8 cellular contexts compared by ENCODE assay signal in the genomic region with DNA sequence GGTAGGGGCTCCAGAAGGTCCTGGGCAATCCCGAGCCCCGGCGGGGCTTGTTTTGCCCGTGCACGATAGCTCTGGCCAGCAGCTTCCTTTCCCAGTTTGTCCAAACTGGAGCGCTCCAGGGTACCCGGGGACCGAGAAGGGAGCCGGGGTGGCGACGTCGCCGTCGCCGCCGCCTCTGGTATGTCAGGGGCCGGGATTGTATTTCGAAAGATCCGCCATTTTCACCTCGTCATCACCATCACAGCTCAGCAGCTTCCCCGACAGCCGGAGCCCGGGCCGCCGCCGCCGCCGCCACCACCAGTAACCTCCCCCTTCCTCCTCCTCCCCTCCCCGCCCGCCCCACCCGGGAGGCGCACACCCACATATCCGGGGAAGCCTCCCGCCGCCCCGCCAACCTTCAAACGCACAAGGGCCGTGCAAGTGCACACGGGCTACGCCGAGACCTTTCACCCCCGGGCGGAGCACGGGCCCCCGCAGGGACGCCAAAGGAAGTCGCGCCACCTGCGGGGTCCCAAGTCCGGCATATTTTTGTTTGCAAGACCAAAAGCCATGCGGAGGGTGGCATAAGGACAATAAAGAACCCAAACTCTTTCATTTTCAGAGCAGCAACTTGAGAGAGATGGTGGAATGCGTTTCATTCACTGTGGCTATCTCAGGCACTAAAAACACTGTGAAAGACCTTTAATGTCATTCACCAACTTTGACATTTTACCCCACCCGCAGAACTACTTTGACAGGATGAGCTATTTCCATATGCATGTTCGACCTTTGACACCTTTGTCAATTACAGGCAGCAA. TPM values are rescaled to one million over a fixed set of nuclear protein-coding genes. Genes with fewer than 3 reads are reported as not detected.
A peak's percentile ranks its signal among the peaks of the same experiment; 100 is the strongest.
DNase-seq lines count a peak whose midpoint lies in the region; ATAC-seq and TF ChIP-seq lines count a peak whose summit lies in the region.

A gene (minus strand): TSS at position 302 of the 797 bp plus-strand sequence. CDS start 25,979 bp downstream, outside the sequence.

- peak within 1 kb of the TSS; percentile 82 for H3K4me3 ChIP-seq in SU-DHL-6 (ENCODE audit: insufficient read depth, low read length, poor library complexity, severe bottlenecking)
- H3K4me3 ChIP-seq in ovary: peak within 1 kb of the TSS; percentile 91
- H3K4me3 ChIP-seq in thymus (ENCODE audit: low read length): peak within 1 kb of the TSS; percentile 92

- H3K36me3 ChIP-seq in KOPT-K1 (ENCODE audit: insufficient read depth, low read length): no peaks in the 10 kb centered on the region
- no peaks in the 10 kb centered on the region for H3K36me3 ChIP-seq in SU-DHL-6 (ENCODE audit: low read length)
- no peaks in the 10 kb centered on the region for H3K36me3 ChIP-seq in ovary
- H3K36me3 ChIP-seq in thymus (ENCODE audit: control insufficient read depth, insufficient read depth): no peaks in the 10 kb centered on the region

- H3K27me3 Mint-ChIP-seq in activated naive CD8-positive, alpha-beta T cell: no peaks in the 10 kb centered on the region

- H3F3A ChIP-seq in SU-DHL-6 (ENCODE audit: insufficient read depth): peaks cover 20% of the 10 kb centered on the region

- peak; percentile 38 for ATAC-seq in GM21619 (IDR thresholded peaks at IDR 0.05; ENCODE audit: unreplicated experiment)

- peak; percentile 64 for DNase-seq in DMS79 treated with DMSO at 0.1 percent for 48 hours (lab: John Stamatoyannopoulos, UW)
- DNase-seq in head of caudate nucleus: peak; percentile 41 to 90 (median 80)
- peak; percentile 65 to 80 (median 74) for DNase-seq in ovary

- no peaks in the 10 kb centered on the region for H3K4me1 ChIP-seq in ovary (ENCODE audit: insufficient read depth)
- peaks cover 14% of the 10 kb centered on the region for H3K4me1 ChIP-seq in thymus (ENCODE audit: control insufficient read depth, insufficient read depth, low read length)

- peak within 1 kb of the TSS; percentile 91 for H3K27ac ChIP-seq in KOPT-K1 (ENCODE audit: low read depth, low read length, poor library complexity, severe bottlenecking)
- peak within 1 kb of the TSS; percentile 80 for H3K27ac ChIP-seq in SU-DHL-6 (ENCODE audit: low read depth, low read length)
- H3K27ac ChIP-seq in ovary: peak within 1 kb of the TSS; percentile 24 to 77
- peak within 1 kb of the TSS; percentile 97 for H3K27ac ChIP-seq in thymus (ENCODE audit: low read depth)

- TF ChIP-seq CTCF in SU-DHL-6 (IDR thresholded peaks at IDR 0.05; ENCODE audit: insufficient read depth, low read length, poor library complexity, severe bottlenecking): no peak
- TF ChIP-seq CTCF in ovary (IDR thresholded peaks at IDR 0.05): no peak

- H3K9me2 ChIP-seq in SU-DHL-6 (replicated peaks; ENCODE audit: insufficient read depth, low read length): no peaks in the 10 kb centered on the region

- H3K27me3 ChIP-seq in SU-DHL-6 (ENCODE audit: low read length) (no peaks in the 10 kb centered on the region), ovary (no peaks in the 10 kb centered on the region), thymus (ENCODE audit: control insufficient read depth, insufficient read depth) (no peaks in the 10 kb centered on the region)

- peaks cover 56% of the 10 kb centered on the region for H3K4me1 Mint-ChIP-seq in activated naive CD8-positive, alpha-beta T cell (ENCODE audit: low read depth)

- 0 to 1% (median 0%) methylated on average over 33 to 54 of the region's 54 CpGs for WGBS in ovary, 3 donors
- WGBS in thymus: under 1% methylated on average over 54 of the region's 54 CpGs

- no peaks in the 10 kb centered on the region for H4K20me1 ChIP-seq in SU-DHL-6 (ENCODE audit: low read depth, low read length)

- peak within 1 kb of the TSS; percentile 97 for H3K4me3 Mint-ChIP-seq in activated naive CD8-positive, alpha-beta T cell

- no peaks in the 10 kb centered on the region for H3K9me3 Mint-ChIP-seq in activated naive CD8-positive, alpha-beta T cell (ENCODE audit: low read depth)

- intact Hi-C loops in head of caudate nucleus (cut with DNase I): loop anchor here (5.0 kb wide), 2 partner anchors 108 to 578 kb away; a partner anchor contains a TSS
- intact Hi-C loops in ovary (cut with DNase I): loop anchor here in 3 of 4 donors (5.0 to 10.0 kb wide), 3 partner anchors 106 to 118 kb away; a partner anchor contains a TSS

- H3K79me2 ChIP-seq in SU-DHL-6 (ENCODE audit: insufficient read depth, low read length): peaks cover 64% of the 10 kb centered on the region

- H2AFZ ChIP-seq in SU-DHL-6 (ENCODE audit: low read depth, low read length, severe bottlenecking): peak within 1 kb of the TSS; percentile 54

- peak within 1 kb of the TSS; percentile 93 for H3K27ac Mint-ChIP-seq in activated naive CD8-positive, alpha-beta T cell

- H3K36me3 Mint-ChIP-seq in activated naive CD8-positive, alpha-beta T cell: no peaks in the 10 kb centered on the region

- H3K4me2 ChIP-seq in SU-DHL-6 (ENCODE audit: low read depth, low read length, poor library complexity, severe bottlenecking): peak within 1 kb of the TSS; percentile 99

- H3K9me3 ChIP-seq in KOPT-K1 (ENCODE audit: insufficient read depth, low read length, poor library complexity, severe bottlenecking) (no peaks in the 10 kb centered on the region), SU-DHL-6 (ENCODE audit: insufficient read depth, low read length) (no peaks in the 10 kb centered on the region), ovary (no peaks in the 10 kb centered on the region), thymus (ENCODE audit: control insufficient read depth) (no peaks in the 10 kb centered on the region)

- peak within 1 kb of the TSS; percentile 90 for H3K9ac ChIP-seq in SU-DHL-6 (ENCODE audit: low read length)

- TF ChIP-seq EP300 in ovary (IDR thresholded peaks at IDR 0.05): no peak

- no peak for TF ChIP-seq POLR2A in ovary (IDR thresholded peaks at IDR 0.05)

RNA-seq across cellular contexts. Expression of the gene that starts here (rescaled TPM):
- total RNA-seq in ovary: 10 to 100 TPM in 1 of 7 donors, 1 to 10 TPM in 6; 5.6 to 10.0 (median 8.0) TPM
- polyA plus RNA-seq in ovary: 1 to 10 TPM; 3.8 to 7.4 TPM
- 5.6 TPM for polyA plus RNA-seq in thymus

Comparison
In these comparisons a context has a peak if more than half of its experiments do, and no peak if none do; other contexts are left out.
1. Peak in every context shown above with its lines: DNase-seq, ATAC-seq, H3K4me3 ChIP-seq and H3K27ac ChIP-seq.